In the genomic region with DNA sequence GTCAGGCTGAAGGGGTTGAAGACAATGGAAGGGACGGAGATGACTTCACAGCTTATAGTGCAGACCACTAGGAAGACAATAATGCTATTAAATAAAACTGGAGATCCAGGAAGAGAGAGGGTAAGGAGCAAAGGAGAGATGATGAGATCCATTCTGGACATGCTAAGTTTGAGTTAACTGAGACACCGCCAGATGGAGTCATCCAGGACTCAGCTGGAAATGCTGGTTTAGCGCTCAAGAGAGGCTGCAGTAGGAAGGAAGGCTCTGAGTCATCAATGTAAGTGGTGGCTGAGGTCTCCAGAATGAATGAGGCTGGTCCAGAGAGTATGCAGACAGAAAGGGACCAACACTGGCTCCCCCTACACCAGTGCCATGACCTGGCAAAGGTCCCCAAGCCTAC, we compare ENCODE assay signal across 22 cellular contexts. TPM values are rescaled to one million over a fixed set of nuclear protein-coding genes. Genes with fewer than 3 reads are reported as not detected.
DNase-seq lines count a peak whose midpoint lies in the region; ATAC-seq and TF ChIP-seq lines count a peak whose summit lies in the region.
"Had no signal": no experiment of that assay in that cellular context is flagged by ENCODE, and none has a peak within 500 bp of the region (broad histone marks: within the 10 kb centered on the region; RNA-seq: fewer than 3 reads in every experiment).

No MANE protein-coding gene starts in this region.

- intact Hi-C loops in sigmoid colon (cut with DNase I), result no loop called here

- no peak for ATAC-seq in GM18498 (IDR thresholded peaks at IDR 0.05; ENCODE audit: unreplicated experiment)
- ATAC-seq: gastroesophageal sphincter, SK-N-SH treated with all-trans-retinoic acid at 6 μM for 48 hours had no signal

- H3K4me3 ChIP-seq in sigmoid colon (no peak overlapping the region), right atrium auricular region (no peak overlapping the region)
- H3K4me3 ChIP-seq: esophagus squamous epithelium, gastroesophageal sphincter, lung, thoracic aorta had no signal

- DNase-seq in EH (ENCODE audit: low read depth), result peak; percentile 41
- DNase-seq in LHCN-M2 (ENCODE audit: low read depth), result peak; percentile 8
- DNase-seq in astrocyte of the hippocampus (ENCODE audit: low read depth, low spot score), result peak; percentile 32
- no peak for DNase-seq in activated CD4-positive, alpha-beta T cell treated with anti-CD3 and anti-CD28 coated beads for 1 hour
- DNase-seq in sigmoid colon, result no peak
- no peak for DNase-seq in right atrium auricular region (ENCODE audit: low spot score)
- DNase-seq: activated naive CD8-positive, alpha-beta T cell treated with anti-CD3 and anti-CD28 coated beads, Interleukin-2, amount 10 ng/mL, durations not matched to agents 7 days and 5 days; Calu3; esophagus squamous epithelium; H9; NCI-H1417 treated with DMSO at 0.1 percent for 48 hours; NCI-H526; small intestine; stimulated activated naive CD4-positive, alpha-beta T cell treated with Interleukin-2 at 50 U/mL for 16 hours had no signal

- H3K36me3 ChIP-seq in sigmoid colon, result no peaks in the 10 kb centered on the region
- no peaks in the 10 kb centered on the region for H3K36me3 ChIP-seq in right atrium auricular region
- H3K36me3 ChIP-seq: esophagus squamous epithelium, neutrophil, thoracic aorta had no signal

- no peak for TF ChIP-seq EP300 in sigmoid colon (IDR thresholded peaks at IDR 0.05)

- no peak for TF ChIP-seq POLR2A in sigmoid colon (IDR thresholded peaks at IDR 0.05)

- no peaks in the 10 kb centered on the region for H3K27me3 ChIP-seq in sigmoid colon
- no peaks in the 10 kb centered on the region for H3K27me3 ChIP-seq in right atrium auricular region

- no peak for TF ChIP-seq CTCF in sigmoid colon (IDR thresholded peaks at IDR 0.05)
- no peak for TF ChIP-seq CTCF in right atrium auricular region (IDR thresholded peaks at IDR 0.05)

- no peaks in the 10 kb centered on the region for H3K9me3 ChIP-seq in sigmoid colon
- no peaks in the 10 kb centered on the region for H3K9me3 ChIP-seq in right atrium auricular region
- H3K9me3 ChIP-seq: esophagus squamous epithelium, gastroesophageal sphincter, neutrophil, thoracic aorta had no signal

- no peak overlapping the region for H3K27ac ChIP-seq in sigmoid colon
- H3K27ac ChIP-seq in right atrium auricular region, result no peak overlapping the region
- H3K27ac ChIP-seq: esophagus squamous epithelium, gastroesophageal sphincter, neutrophil, RWPE1, thoracic aorta had no signal

- WGBS in sigmoid colon, 2 donors, result 89 to 91% methylated on average over 3 of the region's 3 CpGs

- H3K4me1 ChIP-seq in sigmoid colon (peaks cover 0 to 5% (median 0%) of the 10 kb centered on the region in 4 donors), right atrium auricular region (no peaks in the 10 kb centered on the region)
- H3K4me1 ChIP-seq: esophagus squamous epithelium, gastroesophageal sphincter had no signal

RNA-seq across cellular contexts. Expression of a gene that starts 9.1 kb away (rescaled TPM):
- total RNA-seq in LHCN-M2 (2014; rRNA removed) (2.1 and 3.2 TPM in 2 replicates), sigmoid colon (100 to 1,000 TPM in 1 of 4 donors, 10 to 100 TPM in 3; 38.9 to 115 (median 69.1) TPM), right atrium auricular region (10 to 100 TPM in 1 of 2 donors, 1 to 10 TPM in 1; 9.1 to 18.7 TPM)
- 15.8 TPM for polyA plus RNA-seq in LHCN-M2 (2012)
- polyA plus RNA-seq in sigmoid colon, result 1 to 10 TPM in 2 of 3 donors, under 1 TPM in 1; under 0.01 to 6.3 (median 1.8) TPM
- total RNA-seq: activated naive CD8-positive, alpha-beta T cell treated with anti-CD3 and anti-CD28 coated beads, Interleukin-2, amount 10 ng/mL, durations not matched to agents 7 days and 5 days; activated T-helper 2 cell treated with anti-CD3 and anti-CD28 coated beads, Interferon-gamma antibody, Interleukin-2, Interleukin-4, amounts not matched to agents 10 μg/mL and 5 μg/mL and 100 μg/mL, durations not matched to agents 14 hours and 24 hours and 36 hours; Calu3 had no signal

Comparison
In these comparisons a context has a peak if more than half of its experiments do, and no peak if none do; other contexts are left out.
1. DNase-seq: peak in EH (single experiment), LHCN-M2 (single experiment) and astrocyte of the hippocampus (single experiment); none in activated CD4-positive, alpha-beta T cell treated with anti-CD3 and anti-CD28 coated beads for 1 hour (single experiment), sigmoid colon (single experiment) and right atrium auricular region (single experiment).